In the genomic region with DNA sequence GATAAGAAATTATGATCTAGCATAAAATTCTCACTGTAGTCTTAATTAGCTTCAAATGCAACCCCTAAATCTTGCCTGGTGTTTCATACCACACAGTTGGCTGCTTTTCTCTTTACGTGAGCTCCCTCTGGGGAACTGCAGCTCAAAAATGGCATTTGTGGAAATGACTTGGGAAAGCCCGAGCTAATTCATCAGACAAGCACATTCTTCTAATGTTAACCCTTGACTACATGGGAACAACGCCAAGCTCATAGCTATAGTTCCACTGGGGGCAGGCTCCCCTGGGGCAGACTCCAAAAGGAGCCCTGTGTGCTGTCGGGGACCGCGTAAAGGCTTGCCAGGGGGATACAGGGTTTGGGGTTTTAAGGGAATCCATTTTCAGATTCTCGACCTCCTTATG, we compare ENCODE assay signal across 1 cellular context.
TF ChIP-seq lines count a peak whose summit lies in the region.

No MANE protein-coding gene starts in this region.

TF ChIP-seq in WTC11, 78 proteins besides CTCF, POLR2A, EP300 and RAD21 (continued from another document):
- TF ChIP-seq, protein P1, sequence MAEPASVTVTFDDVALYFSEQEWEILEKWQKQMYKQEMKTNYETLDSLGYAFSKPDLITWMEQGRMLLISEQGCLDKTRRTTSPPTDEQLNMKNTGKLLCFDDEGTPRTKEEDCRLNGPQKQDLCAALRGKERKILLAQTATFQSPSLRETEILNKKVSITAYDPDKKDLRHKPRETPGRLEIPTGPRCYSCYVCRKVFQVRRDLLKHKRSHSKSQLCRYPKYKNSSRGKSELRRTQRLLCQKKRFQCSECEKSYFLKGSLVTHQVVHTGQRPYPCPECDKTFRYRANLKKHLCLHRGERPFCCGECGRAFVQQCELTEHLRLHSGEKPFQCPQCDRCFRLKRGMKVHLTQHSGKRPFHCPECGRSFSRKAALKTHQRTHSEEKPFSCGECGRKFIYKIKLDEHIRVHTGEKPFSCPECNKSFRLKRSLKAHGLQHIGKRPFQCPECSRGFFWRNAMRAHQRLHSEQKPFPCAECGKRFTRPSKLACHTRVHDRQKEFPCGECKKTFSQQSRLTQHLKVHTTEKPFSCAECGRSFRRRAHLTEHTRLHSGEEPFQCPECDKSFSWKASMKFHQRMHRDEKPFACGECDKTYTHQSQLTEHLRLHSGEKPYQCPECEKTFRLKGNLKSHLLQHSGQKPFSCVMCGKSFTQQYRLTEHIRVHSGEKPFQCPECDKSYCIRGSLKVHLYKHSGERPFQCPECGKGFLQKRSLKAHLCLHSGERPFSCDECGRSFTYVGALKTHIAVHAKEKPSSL (CRISPR knock-in tag; conservative IDR thresholded peaks at IDR 0.05), result no peak
- TF ChIP-seq RORB (CRISPR knock-in tag; IDR thresholded peaks at IDR 0.05), result no peak
